In genomic region chr4:73690051-73690744, GRCh38 we compare ENCODE assay signal across 19 cellular contexts. TPM values are rescaled to one million over a fixed set of nuclear protein-coding genes. Genes with fewer than 3 reads are reported as not detected.
DNase-seq lines count a peak whose midpoint lies in the region; ATAC-seq, FAIRE-seq and TF ChIP-seq lines count a peak whose summit lies in the region.
"Had no signal": no experiment of that assay in that cellular context is flagged by ENCODE, and none has a peak within 500 bp of the region (broad histone marks: within the 10 kb centered on the region; RNA-seq: fewer than 3 reads in every experiment).

No MANE protein-coding gene starts in this region.

- ATAC-seq in RWPE2 (ENCODE audit: low read depth): peak; percentile 76
- no peak for ATAC-seq in HG02798 (IDR thresholded peaks at IDR 0.05; ENCODE audit: poor library complexity, unreplicated experiment)
- ATAC-seq: natural killer cell; stimulated activated effector memory CD8-positive, alpha-beta T cell treated with anti-CD3 and anti-CD28 coated beads, Interleukin-12 subunit alpha, Interleukin-12 subunit beta, amount 100 ng/mL, for 72 hours had no signal

- H4K20me1 ChIP-seq in fibroblast of lung (ENCODE audit: control insufficient read depth, extremely low read depth, insufficient read depth, low read length): no peaks in the 10 kb centered on the region

- H3K27ac ChIP-seq in RWPE2 (ENCODE audit: poor library complexity, severe bottlenecking): peak overlapping the region; percentile 41
- H3K27ac ChIP-seq in fibroblast of lung (ENCODE audit: insufficient read depth, low read length): no peak overlapping the region
- H3K27ac ChIP-seq: C4-2B, SK-N-MC, tibial artery had no signal

- H3K27ac Mint-ChIP-seq in activated CD4-positive, alpha-beta T cell treated with anti-CD3 and anti-CD28 coated beads, Interleukin-2, amount 10 ng/mL, durations not matched to agents 7 days and 5 days: no peak overlapping the region
- H3K27ac Mint-ChIP-seq: activated CD4-positive, alpha-beta T cell treated with anti-CD3 and anti-CD28 coated beads, Interleukin-2, amount 10 ng/mL, durations not matched to agents 24 days and 14 days; natural killer cell; progenitor cell of endocrine pancreas; stimulated activated effector memory CD8-positive, alpha-beta T cell treated with anti-CD3 and anti-CD28 coated beads, Interleukin-12 subunit alpha, Interleukin-12 subunit beta, amount 100 ng/mL, for 72 hours had no signal

- H3K36me3 Mint-ChIP-seq in activated CD4-positive, alpha-beta T cell treated with anti-CD3 and anti-CD28 coated beads, Interleukin-2, amount 10 ng/mL, durations not matched to agents 7 days and 5 days (ENCODE audit: low read depth): no peaks in the 10 kb centered on the region
- H3K36me3 Mint-ChIP-seq: natural killer cell; stimulated activated effector memory CD8-positive, alpha-beta T cell treated with anti-CD3 and anti-CD28 coated beads, Interleukin-12 subunit alpha, Interleukin-12 subunit beta, amount 100 ng/mL, for 72 hours had no signal

- no peaks in the 10 kb centered on the region for H3K4me1 Mint-ChIP-seq in activated CD4-positive, alpha-beta T cell treated with anti-CD3 and anti-CD28 coated beads, Interleukin-2, amount 10 ng/mL, durations not matched to agents 7 days and 5 days
- H3K4me1 Mint-ChIP-seq: activated CD4-positive, alpha-beta T cell treated with anti-CD3 and anti-CD28 coated beads, Interleukin-2, amount 10 ng/mL, durations not matched to agents 24 days and 14 days; natural killer cell; stimulated activated effector memory CD8-positive, alpha-beta T cell treated with anti-CD3 and anti-CD28 coated beads, Interleukin-12 subunit alpha, Interleukin-12 subunit beta, amount 100 ng/mL, for 72 hours had no signal

- peak; percentile 5 for FAIRE-seq in GM12892 (lab: Jason Lieb, UNC)
- FAIRE-seq: colon, TTC549 had no signal

- H3K4me3 ChIP-seq in RWPE2 (ENCODE audit: severe bottlenecking) (no peak overlapping the region), fibroblast of lung (replicated peaks in 1 of 4; ENCODE audit: control extremely low read depth in 1 of 4, insufficient read depth in 1 of 4, low read depth in 3 of 4, low read length in 4 of 4) (no peak overlapping the region)
- H3K4me3 ChIP-seq: SK-N-MC, tibial artery had no signal

- POLR2A ChIA-PET in activated CD4-positive, alpha-beta T cell treated with anti-CD3 and anti-CD28 coated beads, Interleukin-2, amount 10 ng/mL, durations not matched to agents 7 days and 5 days (lab: Charles Lee): no interaction called here

- peaks cover 2% of the 10 kb centered on the region for H3K27me3 Mint-ChIP-seq in activated CD4-positive, alpha-beta T cell treated with anti-CD3 and anti-CD28 coated beads, Interleukin-2, amount 10 ng/mL, durations not matched to agents 7 days and 5 days
- H3K27me3 Mint-ChIP-seq: progenitor cell of endocrine pancreas had no signal

- H3K9me3 ChIP-seq in RWPE2 (ENCODE audit: severe bottlenecking) (no peaks in the 10 kb centered on the region), fibroblast of lung (ENCODE audit: control insufficient read depth, insufficient read depth, low read depth, low read length) (no peaks in the 10 kb centered on the region)
- H3K9me3 ChIP-seq: tibial artery had no signal

- H3K79me2 ChIP-seq in fibroblast of lung (ENCODE audit: control insufficient read depth, insufficient read depth, low read length): no peaks in the 10 kb centered on the region

- H3K9me3 Mint-ChIP-seq in activated CD4-positive, alpha-beta T cell treated with anti-CD3 and anti-CD28 coated beads, Interleukin-2, amount 10 ng/mL, durations not matched to agents 7 days and 5 days: peaks cover 4% of the 10 kb centered on the region

- H3K4me1 ChIP-seq in RWPE2 (ENCODE audit: insufficient read depth, poor library complexity, severe bottlenecking): peaks cover 23% of the 10 kb centered on the region
- H3K4me1 ChIP-seq in fibroblast of lung (ENCODE audit: control insufficient read depth, extremely low read depth, insufficient read depth, low read length): no peaks in the 10 kb centered on the region

- DNase-seq in GM12892 (ENCODE audit: insufficient read length) (no peak), RWPE2 (ENCODE audit: low spot score) (no peak), fibroblast of lung (ENCODE audit: low read depth in 2 of 2) (peak; percentile 53 to 65), stromal cell of bone marrow (ENCODE audit: low read depth) (peak; percentile 38), NCI-H226 (no peak)
- DNase-seq in activated CD4-positive, alpha-beta T cell treated with anti-CD3 and anti-CD28 coated beads, Interleukin-2, amount 10 ng/mL, durations not matched to agents 7 days and 5 days: no peak
- DNase-seq: activated CD4-positive, alpha-beta T cell treated with anti-CD3 and anti-CD28 coated beads, Interleukin-2, amount 10 ng/mL, durations not matched to agents 24 days and 14 days; aorta; natural killer cell; NCI-H187; NCI-H510A treated with DMSO at 0.1 percent for 48 hours; tibial artery had no signal

- H3K4me2 ChIP-seq in fibroblast of lung (ENCODE audit: extremely low read depth, insufficient read depth, low read length): no peak overlapping the region

- H3K4me3 Mint-ChIP-seq in activated CD4-positive, alpha-beta T cell treated with anti-CD3 and anti-CD28 coated beads, Interleukin-2, amount 10 ng/mL, durations not matched to agents 7 days and 5 days: no peak overlapping the region
- H3K4me3 Mint-ChIP-seq: activated CD4-positive, alpha-beta T cell treated with anti-CD3 and anti-CD28 coated beads, Interleukin-2, amount 10 ng/mL, durations not matched to agents 24 days and 14 days; natural killer cell; stimulated activated effector memory CD8-positive, alpha-beta T cell treated with anti-CD3 and anti-CD28 coated beads, Interleukin-12 subunit alpha, Interleukin-12 subunit beta, amount 100 ng/mL, for 72 hours had no signal

- H3K27me3 ChIP-seq in RWPE2 (ENCODE audit: insufficient read depth, poor library complexity, severe bottlenecking) (no peaks in the 10 kb centered on the region), fibroblast of lung (ENCODE audit: control insufficient read depth, insufficient read depth, low read length) (no peaks in the 10 kb centered on the region)
- H3K27me3 ChIP-seq: tibial artery had no signal

- H3K36me3 ChIP-seq in RWPE2 (ENCODE audit: low read depth) (no peaks in the 10 kb centered on the region), fibroblast of lung (ENCODE audit: control insufficient read depth, insufficient read depth, low read length) (no peaks in the 10 kb centered on the region)
- H3K36me3 ChIP-seq: tibial artery had no signal

- TF ChIP-seq CTCF in RWPE2 (IDR thresholded peaks at IDR 0.05; ENCODE audit: poor library complexity, severe bottlenecking) (no peak), fibroblast of lung (conservative IDR thresholded peaks at IDR 0.05 in 1 of 2, IDR thresholded peaks at IDR 0.05 in 1 of 2; ENCODE audit: low read depth in 1 of 2, low read length in 2 of 2) (no peak)

- H2AFZ ChIP-seq in fibroblast of lung (ENCODE audit: low read length): no peak overlapping the region

- CTCF ChIA-PET in activated CD4-positive, alpha-beta T cell treated with anti-CD3 and anti-CD28 coated beads, Interleukin-2, amount 10 ng/mL, durations not matched to agents 7 days and 5 days (lab: Charles Lee): no interaction called here

- TF ChIP-seq POLR2A in GM12892 (IDR thresholded peaks at IDR 0.05; ENCODE audit: low read depth, low read length): no peak

- H3K9ac ChIP-seq in fibroblast of lung (ENCODE audit: insufficient read depth, low read length): no peak overlapping the region

RNA-seq across cellular contexts. Expression of gene CXCL8, which starts 50.2 kb away (rescaled TPM):
- polyA plus RNA-seq in GM12892 (2012; ENCODE audit: missing spikeins): 3.1 TPM
- total RNA-seq in fibroblast of lung: 1.3 TPM in 2 replicates
- polyA plus RNA-seq in fibroblast of lung: 1.2 and 1.4 TPM in 2 replicates
- polyA plus RNA-seq in fibroblast of lung (2012): 0.82 and 1.5 TPM in 2 replicates
- 3.7 and 4.6 TPM in 2 replicates for polyA minus RNA-seq in fibroblast of lung (ENCODE audit: low replicate concordance)
- under 1 TPM; 0.15 to 0.19 TPM for total RNA-seq in activated CD4-positive, alpha-beta T cell treated with anti-CD3 and anti-CD28 coated beads, Interleukin-2, amount 10 ng/mL, durations not matched to agents 7 days and 5 days

Comparison
In these comparisons a context has a peak if more than half of its experiments do, and no peak if none do; other contexts are left out.
1. DNase-seq: peak in fibroblast of lung (2 of 2) and stromal cell of bone marrow (single experiment); none in GM12892 (single experiment), RWPE2 (single experiment), activated CD4-positive, alpha-beta T cell treated with anti-CD3 and anti-CD28 coated beads, Interleukin-2, amount 10 ng/mL, durations not matched to agents 7 days and 5 days (single experiment) and NCI-H226 (single experiment).